In the genomic region with DNA sequence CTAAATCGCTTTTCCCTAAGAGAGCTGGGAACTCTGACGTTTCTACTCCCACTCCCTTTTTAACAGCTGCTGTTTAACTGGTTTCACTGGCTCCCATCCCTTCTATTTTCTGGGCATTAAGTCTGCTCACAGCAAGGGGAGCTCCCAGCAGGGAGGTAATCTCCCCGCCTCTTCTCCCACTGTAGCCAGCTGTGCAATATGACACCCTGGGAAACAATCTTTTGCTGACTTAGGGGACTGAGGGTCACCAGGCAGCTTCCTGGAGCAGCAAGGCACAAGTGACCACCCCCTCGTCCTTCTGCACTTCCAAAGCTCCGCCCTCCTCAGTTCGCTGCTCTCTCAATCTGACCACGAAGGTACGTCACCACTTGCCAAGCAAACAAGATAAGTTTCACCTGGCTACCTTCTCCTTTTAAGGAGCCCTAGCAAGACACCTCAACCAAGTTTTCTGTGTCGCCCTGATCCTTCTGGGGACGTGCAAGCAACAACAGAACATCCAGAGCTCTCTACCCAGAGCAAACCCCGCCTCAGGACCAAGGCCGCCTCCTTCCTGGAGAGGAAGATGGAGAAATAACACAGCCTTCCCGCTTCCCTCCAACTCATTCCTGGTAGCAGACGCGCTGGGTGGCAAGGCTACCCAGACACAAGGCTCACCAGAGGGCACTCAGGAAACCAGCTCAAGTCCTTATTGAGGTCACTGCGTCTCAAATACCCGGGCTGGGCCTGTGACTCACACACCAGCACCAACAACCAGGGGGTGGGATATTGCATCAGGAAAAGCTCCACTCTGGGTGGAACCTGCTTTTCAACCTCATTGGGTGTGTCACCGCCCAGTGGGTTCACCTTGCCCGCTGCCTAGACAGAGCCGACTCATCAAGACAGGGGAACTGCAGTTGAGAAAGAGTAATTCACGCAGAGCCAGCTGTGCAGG, we compare ENCODE assay signal across 8 cellular contexts.
DNase-seq lines count a peak whose midpoint lies in the region; ATAC-seq and TF ChIP-seq lines count a peak whose summit lies in the region.

No MANE protein-coding gene starts in this region.

- H3K27ac ChIP-seq in AG04450 (ENCODE audit: low read depth, low read length) (peak overlapping the region; percentile 92), WERI-Rb-1 (peak overlapping the region; percentile 67)

- no peaks in the 10 kb centered on the region for H3K27me3 Mint-ChIP-seq in chondrocyte (ENCODE audit: low read depth)

- H3K9me3 Mint-ChIP-seq in chondrocyte (ENCODE audit: low read depth) = no peaks in the 10 kb centered on the region

- H3K4me1 Mint-ChIP-seq in chondrocyte (ENCODE audit: low read depth) = peaks cover 85% of the 10 kb centered on the region

- peak overlapping the region; percentile 99 for H3K27ac Mint-ChIP-seq in chondrocyte (ENCODE audit: unreplicated experiment)

- peaks cover 5% of the 10 kb centered on the region; the same call in 1 of the 2 replicates for H3K36me3 ChIP-seq in WERI-Rb-1

- no peak for TF ChIP-seq CTCF in AG04450 (IDR thresholded peaks at IDR 0.05; ENCODE audit: low read depth, low read length)
- no peak for TF ChIP-seq CTCF in WERI-Rb-1 (IDR thresholded peaks at IDR 0.05; ENCODE audit: low read depth, low read length)
- peak; percentile 40 for TF ChIP-seq CTCF in chondrocyte (IDR thresholded peaks at IDR 0.05)

- H3K9me3 ChIP-seq in AG04450 (ENCODE audit: control insufficient read depth, insufficient read depth, low read length) = no peaks in the 10 kb centered on the region
- H3K9me3 ChIP-seq in WERI-Rb-1 (ENCODE audit: severe bottlenecking) = no peaks in the 10 kb centered on the region

- DNase-seq in AG04450 (ENCODE audit: low read depth, low spot score) (no peak), NCI-H1694 (lab: John Stamatoyannopoulos, UW) (peak; percentile 43), WERI-Rb-1 (peak; percentile 87), chondrocyte (ENCODE audit: low spot score) (no peak), kidney tubule cell (ENCODE audit: low spot score) (peak; percentile 99), cortex of kidney (lab: John Stamatoyannopoulos, UW) (no peak)
- peak; percentile 49 for DNase-seq in stimulated activated CD4-positive, alpha-beta T cell treated with anti-CD3 and anti-CD28 coated beads, Interleukin-2, amount 100 ng/mL, for 4 hours (ENCODE audit: low read depth)

- H3K36me3 Mint-ChIP-seq in chondrocyte (ENCODE audit: low read depth) = no peaks in the 10 kb centered on the region

- ATAC-seq in GM21360 (IDR thresholded peaks at IDR 0.05; ENCODE audit: unreplicated experiment) = peak; percentile 53

- peak overlapping the region; percentile 63 for H3K4me3 Mint-ChIP-seq in chondrocyte (ENCODE audit: unreplicated experiment)

- H3K27me3 ChIP-seq in AG04450 (ENCODE audit: control insufficient read depth, insufficient read depth, low read length) = no peaks in the 10 kb centered on the region
- no peaks in the 10 kb centered on the region for H3K27me3 ChIP-seq in WERI-Rb-1 (ENCODE audit: insufficient read depth, low read depth, severe bottlenecking)

- POLR2A ChIA-PET in AG04450 (lab: Yijun Ruan, JAX) = interaction anchor here (0.5 to 1.5 kb wide), 5 partner anchors 23 to 110 kb away, joined by 3 to 8 read pairs (median 5); a partner anchor contains a TSS

- CTCF ChIA-PET in AG04450 (lab: Charles Lee) = interaction anchor here (0.6 to 2.3 kb wide), 7 partner anchors 18 to 200 kb away, joined by 3 to 10 read pairs (median 5); no protein-coding TSS in a partner anchor

- 0 out of 2 replicates have a peak overlapping the region, but pooled peaks have one; percentile 17 for H3K4me3 ChIP-seq in AG04450 (ENCODE audit: low read depth, low read length)
- peak overlapping the region; percentile 26 for H3K4me3 ChIP-seq in WERI-Rb-1 (ENCODE audit: low read depth, low read length)

Comparison
In these comparisons a context has a peak if more than half of its experiments do, and no peak if none do; other contexts are left out.
1. DNase-seq: peak in NCI-H1694 (single experiment), WERI-Rb-1 (single experiment), kidney tubule cell (single experiment) and stimulated activated CD4-positive, alpha-beta T cell treated with anti-CD3 and anti-CD28 coated beads, Interleukin-2, amount 100 ng/mL, for 4 hours (single experiment); none in AG04450 (single experiment), chondrocyte (single experiment) and cortex of kidney (single experiment).